Comparison of ENCODE assay signal across 8 cellular contexts in the genomic region with DNA sequence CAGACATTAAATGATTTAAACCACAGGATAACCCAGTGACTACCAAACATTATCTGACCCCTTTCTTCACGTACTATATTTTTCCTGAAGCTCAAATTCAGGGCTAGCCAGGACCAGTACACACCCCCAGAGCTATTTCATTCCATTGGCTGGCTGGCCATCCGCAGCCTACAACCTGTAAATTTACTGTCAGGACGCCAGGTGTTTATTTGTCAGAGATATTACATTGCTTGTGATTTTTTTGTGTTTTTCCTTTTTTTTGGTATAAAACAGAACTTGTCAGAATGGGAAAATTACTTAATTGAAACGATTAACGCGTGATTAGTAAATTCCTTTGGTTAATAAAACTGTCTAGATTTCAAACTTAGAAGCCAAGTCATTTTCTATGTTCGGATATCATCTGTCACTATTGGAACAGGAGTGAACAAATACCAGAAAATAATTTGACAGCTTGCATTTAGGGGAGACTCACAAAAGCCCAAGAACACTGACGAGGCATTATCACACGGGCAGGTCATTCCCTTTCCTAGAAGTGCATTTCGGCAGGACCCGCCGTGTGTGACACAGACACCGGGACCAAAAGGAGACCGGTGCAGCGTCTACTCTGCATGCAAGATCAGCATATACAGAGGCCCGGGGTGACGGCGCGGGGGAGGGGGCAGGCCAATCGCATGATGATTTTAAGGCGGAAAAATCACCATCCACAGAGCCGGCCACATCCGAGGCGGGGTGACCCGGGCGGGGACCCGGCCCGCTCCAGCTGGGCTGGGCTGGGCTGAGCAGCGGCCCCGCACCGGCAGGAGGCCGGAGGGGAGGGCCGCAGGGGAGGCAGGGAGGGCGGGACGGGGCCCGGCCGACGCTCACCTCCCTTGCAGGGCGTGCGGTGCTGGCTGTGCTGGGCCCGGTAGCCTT.
A peak's percentile ranks its signal among the peaks of the same experiment; 100 is the strongest.
DNase-seq lines count a peak whose midpoint lies in the region; ATAC-seq and FAIRE-seq lines count a peak whose summit lies in the region.

No MANE protein-coding gene starts in this region.

- peak; percentile 30 for DNase-seq in NCI-H2227 (lab: John Stamatoyannopoulos, UW; ENCODE audit: unreplicated experiment)
- no peak for DNase-seq in NCI-H2227 treated with DMSO at 0.1 percent for 48 hours (lab: John Stamatoyannopoulos, UW)
- peak; percentile 4 for DNase-seq in NCI-H2171 (lab: John Stamatoyannopoulos, UW)
- peak; percentile 51 for DNase-seq in activated CD8-positive, alpha-beta memory T cell treated with anti-CD3 and anti-CD28 coated beads, Interleukin-2, amount 50 U/mL, for 24 hours (ENCODE audit: extremely low read depth)
- peak; percentile 45 for DNase-seq in midbrain (lab: John Stamatoyannopoulos, UW)
- DNase-seq in stimulated activated CD8-positive, alpha-beta memory T cell treated with anti-CD3 and anti-CD28 coated beads, Interleukin-15, amount 100 ng/mL, for 48 hours (ENCODE audit: low read depth in 2 of 2) = peak; percentile 61 to 68

- ATAC-seq in HG02678 (IDR thresholded peaks at IDR 0.05; ENCODE audit: unreplicated experiment) = peak; percentile 18

- FAIRE-seq in endometrium (lab: Jason Lieb, UNC) = peak; percentile 26
